8 cellular contexts compared by ENCODE assay signal in genomic region chr11:4186464-4187054, GRCh38.
DNase-seq lines count a peak whose midpoint lies in the region; ATAC-seq, FAIRE-seq and TF ChIP-seq lines count a peak whose summit lies in the region.

No MANE protein-coding gene starts in this region.

- H4K20me1 ChIP-seq in GM12878 (ENCODE audit: control insufficient read depth, insufficient read depth): no peaks in the 10 kb centered on the region

- intact Hi-C loops in GM12878 (cut with micrococcal nuclease; ENCODE audit: unreplicated experiment): loop anchor here (1.0 to 5.0 kb wide), 5 partner anchors 307 to 1196 kb away; partner anchors contain the start of genes OR51D1 and OR51M1

- in situ Hi-C loops in GM12878 (cut with MboI): loop anchor here (10.0 kb wide), 1 partner anchor 818 kb away; no protein-coding TSS in a partner anchor

- no peaks in the 10 kb centered on the region for H3K79me2 ChIP-seq in GM12878 (ENCODE audit: control insufficient read depth, insufficient read depth, low read length)

- H3K4me1 ChIP-seq in GM12878 (ENCODE audit: control insufficient read depth, insufficient read depth, low read length) (no peaks in the 10 kb centered on the region), upper lobe of left lung (peaks cover 4 to 16% (median 9%) of the 10 kb centered on the region in 4 donors)

- no peak overlapping the region for H2AFZ ChIP-seq in GM12878 (ENCODE audit: control insufficient read depth, low read depth, low read length)

- no peaks in the 10 kb centered on the region for H3K36me3 Mint-ChIP-seq in activated naive CD4-positive, alpha-beta T cell treated with anti-CD3 and anti-CD28 coated beads, Interleukin-2, amount 50 U/mL, for 24 hours
- no peaks in the 10 kb centered on the region for H3K36me3 Mint-ChIP-seq in memory B cell

- no peak for TF ChIP-seq RAD21 in GM12878 (IDR thresholded peaks at IDR 0.05; ENCODE audit: insufficient read depth, low read depth, low read length)

- peak overlapping the region; percentile 95; the same call in 1 of the 2 replicates for H3K4me2 ChIP-seq in GM12878 (ENCODE audit: control insufficient read depth, insufficient read depth)

- no peaks in the 10 kb centered on the region for H3K27me3 Mint-ChIP-seq in activated naive CD4-positive, alpha-beta T cell treated with anti-CD3 and anti-CD28 coated beads, Interleukin-2, amount 50 U/mL, for 24 hours
- peaks cover 5% of the 10 kb centered on the region for H3K27me3 Mint-ChIP-seq in memory B cell

- H3K36me3 ChIP-seq in GM12878 (ENCODE audit: control insufficient read depth in 2 of 2, insufficient read depth in 2 of 2, low read length in 1 of 2) (no peaks in the 10 kb centered on the region), upper lobe of left lung (no peaks in the 10 kb centered on the region)

- H3K4me3 ChIP-seq in GM12878 (peak overlapping the region; percentile 64), upper lobe of left lung (peak overlapping the region in 3 of 4 donors; percentile 61 to 73 (median 73))

- RAD21 ChIA-PET in GM12878 (lab: Charles Lee; ENCODE audit: unreplicated experiment): interaction anchor here (0.9 to 3.1 kb wide), 10 partner anchors 8 to 427 kb away, joined by 3 to 46 read pairs (median 6); partner anchors contain the start of gene TRIM21

- H3K9me3 Mint-ChIP-seq in activated naive CD4-positive, alpha-beta T cell treated with anti-CD3 and anti-CD28 coated beads, Interleukin-2, amount 50 U/mL, for 24 hours: no peaks in the 10 kb centered on the region
- H3K9me3 Mint-ChIP-seq in memory B cell: no peaks in the 10 kb centered on the region

- POLR2A ChIA-PET in GM12878 (lab: Charles Lee): no interaction called here

- 22% methylated on average over 9 of the region's 9 CpGs for WGBS in GM12878 (ENCODE audit: insufficient coverage, insufficient replicate concordance, low lambda C conversion rate, missing lambda C conversion rate)
- 32 to 37% methylated on average over 9 of the region's 9 CpGs for WGBS in upper lobe of left lung, 2 donors

- H3K9ac ChIP-seq in GM12878 (ENCODE audit: control insufficient read depth, insufficient read depth, low read length): no peak overlapping the region

- no peak for FAIRE-seq in GM12878 (lab: Jason Lieb, UNC)

- H3K27ac ChIP-seq in GM12878 (ENCODE audit: control insufficient read depth, insufficient read depth) (no peak overlapping the region), upper lobe of left lung (no peak overlapping the region)

- no peak for DNase-seq in activated naive CD4-positive, alpha-beta T cell (lab: John Stamatoyannopoulos, UW)
- DNase-seq in GM12878 (ENCODE audit: low read depth, low spot score) (no peak), memory B cell (ENCODE audit: low spot score in 2 of 2) (no peak), upper lobe of left lung (no peak), anterior cingulate cortex (lab: John Stamatoyannopoulos, UW) (no peak), NCI-H510A treated with DMSO at 0.1 percent for 48 hours (lab: John Stamatoyannopoulos, UW) (no peak), DMS53 (lab: John Stamatoyannopoulos, UW) (no peak)

- SMC1A ChIA-PET in GM12878 (lab: Charles Lee; ENCODE audit: uncharacterized antibody, unreplicated experiment): interaction anchor here (1.1 to 4.2 kb wide), 5 partner anchors 17 to 365 kb away, joined by 4 to 30 read pairs (median 7); no protein-coding TSS in a partner anchor

- peak overlapping the region; percentile 76 for H3K4me3 Mint-ChIP-seq in activated naive CD4-positive, alpha-beta T cell treated with anti-CD3 and anti-CD28 coated beads, Interleukin-2, amount 50 U/mL, for 24 hours
- H3K4me3 Mint-ChIP-seq in memory B cell: peak overlapping the region; percentile 82

- no peaks in the 10 kb centered on the region for H3K4me1 Mint-ChIP-seq in activated naive CD4-positive, alpha-beta T cell treated with anti-CD3 and anti-CD28 coated beads, Interleukin-2, amount 50 U/mL, for 24 hours
- no peaks in the 10 kb centered on the region for H3K4me1 Mint-ChIP-seq in memory B cell

- no peak for TF ChIP-seq POLR2A in GM12878 (IDR thresholded peaks at IDR 0.05; ENCODE audit: low read depth, low read length)
- no peak for TF ChIP-seq POLR2A in upper lobe of left lung (IDR thresholded peaks at IDR 0.05)

- TF ChIP-seq CTCF in GM12878 (IDR thresholded peaks at IDR 0.05 in 2 of 3, conservative IDR thresholded peaks at IDR 0.05 in 1 of 3; ENCODE audit: control insufficient read depth in 2 of 3, extremely low read depth in 1 of 3, insufficient read depth in 1 of 3, low read depth in 3 of 3, low read length in 3 of 3) (no peak), upper lobe of left lung (IDR thresholded peaks at IDR 0.05) (no peak)

- ATAC-seq in GM12878 (no peak), memory B cell (ENCODE audit: low read depth) (no peak), upper lobe of left lung (ENCODE audit: low FRiP score in 2 of 2) (no peak)

- no peak overlapping the region for H3K27ac Mint-ChIP-seq in activated naive CD4-positive, alpha-beta T cell treated with anti-CD3 and anti-CD28 coated beads, Interleukin-2, amount 50 U/mL, for 24 hours
- peak overlapping the region; percentile 14 for H3K27ac Mint-ChIP-seq in memory B cell

- BruUV-seq in GM12878 (replicated peaks; lab: Mats Ljungman, UMichigan): no TSS peak

- no peaks in the 10 kb centered on the region for H3K9me3 ChIP-seq in GM12878 (replicated peaks; ENCODE audit: control insufficient read depth, insufficient read depth, low read length)
- H3K9me3 ChIP-seq in upper lobe of left lung: no peaks in the 10 kb centered on the region

- H3K27me3 ChIP-seq in GM12878 (replicated peaks in 1 of 2; ENCODE audit: control insufficient read depth in 2 of 2, insufficient read depth in 2 of 2, low read length in 1 of 2) (no peaks in the 10 kb centered on the region; a peak in 1 of 4 replicates), upper lobe of left lung (no peaks in the 10 kb centered on the region)

- CTCF ChIA-PET in GM12878 (lab: Yijun Ruan, JAX): interaction anchor here (0.8 to 7.2 kb wide), 20 partner anchors 9 to 640 kb away, joined by 3 to 122 read pairs (median 4); partner anchors contain the start of genes OR52M1 and TRIM21

- TF ChIP-seq EP300 in GM12878 (IDR thresholded peaks at IDR 0.05; ENCODE audit: borderline replicate concordance in 1 of 2, control insufficient read depth in 1 of 2, low read depth in 2 of 2, low read length in 2 of 2) (no peak), upper lobe of left lung (IDR thresholded peaks at IDR 0.05) (no peak)

TF ChIP-seq in GM12878, 131 proteins besides CTCF, POLR2A, EP300 and RAD21:
- TF ChIP-seq SUPT20H (IDR thresholded peaks at IDR 0.05; ENCODE audit: borderline replicate concordance, control insufficient read depth, low read depth, low read length): no peak
- no peak for TF ChIP-seq ESRRA (IDR thresholded peaks at IDR 0.05; ENCODE audit: low read length)
- TF ChIP-seq ATF3 (IDR thresholded peaks at IDR 0.05; ENCODE audit: borderline replicate concordance, extremely low read depth, low read depth, low read length): no peak
- TF ChIP-seq ETV6 (conservative IDR thresholded peaks at IDR 0.05 in 1 of 2, IDR thresholded peaks at IDR 0.05 in 1 of 2; ENCODE audit: borderline replicate concordance in 1 of 2, low read depth in 1 of 2): no peak
- TF ChIP-seq, protein P1, sequence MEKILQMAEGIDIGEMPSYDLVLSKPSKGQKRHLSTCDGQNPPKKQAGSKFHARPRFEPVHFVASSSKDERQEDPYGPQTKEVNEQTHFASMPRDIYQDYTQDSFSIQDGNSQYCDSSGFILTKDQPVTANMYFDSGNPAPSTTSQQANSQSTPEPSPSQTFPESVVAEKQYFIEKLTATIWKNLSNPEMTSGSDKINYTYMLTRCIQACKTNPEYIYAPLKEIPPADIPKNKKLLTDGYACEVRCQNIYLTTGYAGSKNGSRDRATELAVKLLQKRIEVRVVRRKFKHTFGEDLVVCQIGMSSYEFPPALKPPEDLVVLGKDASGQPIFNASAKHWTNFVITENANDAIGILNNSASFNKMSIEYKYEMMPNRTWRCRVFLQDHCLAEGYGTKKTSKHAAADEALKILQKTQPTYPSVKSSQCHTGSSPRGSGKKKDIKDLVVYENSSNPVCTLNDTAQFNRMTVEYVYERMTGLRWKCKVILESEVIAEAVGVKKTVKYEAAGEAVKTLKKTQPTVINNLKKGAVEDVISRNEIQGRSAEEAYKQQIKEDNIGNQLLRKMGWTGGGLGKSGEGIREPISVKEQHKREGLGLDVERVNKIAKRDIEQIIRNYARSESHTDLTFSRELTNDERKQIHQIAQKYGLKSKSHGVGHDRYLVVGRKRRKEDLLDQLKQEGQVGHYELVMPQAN (conservative IDR thresholded peaks at IDR 0.05): no peak
